ENCODE assay signal across 8 cellular contexts in the genomic region with DNA sequence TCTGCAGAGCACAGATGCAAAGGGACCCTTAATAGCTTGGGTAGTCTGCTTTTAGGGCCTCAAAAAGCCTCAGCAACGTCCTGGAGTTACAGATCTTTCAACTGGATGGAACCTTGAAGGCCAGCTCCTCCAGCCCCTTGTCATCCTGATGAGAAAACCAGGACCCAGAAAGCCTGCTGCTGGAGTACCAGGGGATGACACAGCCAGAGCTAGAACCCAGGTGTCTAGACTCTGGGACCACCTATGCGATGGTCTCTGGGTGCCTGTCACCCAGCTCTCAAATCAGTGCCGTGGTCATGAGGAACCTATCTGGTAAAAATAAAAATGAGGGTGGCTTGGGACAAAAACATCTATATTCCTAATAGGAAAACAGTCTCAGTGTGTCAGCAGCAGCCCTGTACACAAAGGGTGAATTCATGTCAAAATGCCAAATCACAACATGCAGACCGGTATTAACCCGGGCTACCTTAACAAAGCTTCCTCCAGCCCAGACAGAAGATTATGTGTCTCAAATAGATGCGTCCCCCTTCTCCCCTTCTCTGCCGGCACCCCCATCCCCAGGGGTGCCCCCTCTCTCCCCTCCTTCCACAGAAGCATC. TPM values are rescaled to one million over a fixed set of nuclear protein-coding genes. Genes with fewer than 3 reads are reported as not detected.
DNase-seq lines count a peak whose midpoint lies in the region; ATAC-seq and TF ChIP-seq lines count a peak whose summit lies in the region.

No MANE protein-coding gene starts in this region.

- no peak overlapping the region for H3K27ac ChIP-seq in foreskin keratinocyte
- peak overlapping the region; percentile 58 for H3K27ac ChIP-seq in rectal smooth muscle tissue (ENCODE audit: low read depth, low read length)

- H3K4me3 Mint-ChIP-seq in WTC11 = no peak overlapping the region

- peaks cover 20% of the 10 kb centered on the region for H3K36me3 Mint-ChIP-seq in WTC11

- no peak overlapping the region for H3K9ac ChIP-seq in rectal smooth muscle tissue (ENCODE audit: low read length)

- peaks cover 64% of the 10 kb centered on the region for H3K4me1 Mint-ChIP-seq in WTC11

- peak; percentile 1 for DNase-seq in ELF-1 (ENCODE audit: low read depth, low spot score)
- peak; percentile 0 for DNase-seq in WTC11 (ENCODE audit: low spot score)
- DNase-seq in foreskin keratinocyte = no peak
- DNase-seq in sciatic nerve (ENCODE audit: low spot score) = no peak
- DNase-seq in NCI-H82 (lab: John Stamatoyannopoulos, UW) = no peak
- DNase-seq in SIG-M5 treated with dmso at 0.1 percent for 504 hours (lab: John Stamatoyannopoulos, UW; ENCODE audit: unreplicated experiment) = no peak
- DNase-seq in hepatic stellate cell (ENCODE audit: low spot score) = no peak

- CTCF ChIA-PET in WTC11 (lab: Charles Lee) = no interaction called here

- no peaks in the 10 kb centered on the region for H3K9me3 Mint-ChIP-seq in WTC11

- H3K36me3 ChIP-seq in rectal smooth muscle tissue (ENCODE audit: control insufficient read depth, insufficient read depth, low read length) = peaks cover 2% of the 10 kb centered on the region

- H3K4me3 ChIP-seq in rectal smooth muscle tissue (ENCODE audit: low read length) = peak overlapping the region; percentile 45

- intact Hi-C loops in sciatic nerve (cut with DNase I) = no loop called here

- H3K27ac Mint-ChIP-seq in WTC11 = no peak overlapping the region

- no peaks in the 10 kb centered on the region for H3K27me3 ChIP-seq in foreskin keratinocyte
- no peaks in the 10 kb centered on the region for H3K27me3 ChIP-seq in rectal smooth muscle tissue (ENCODE audit: control insufficient read depth, insufficient read depth, low read length)

- ATAC-seq in WTC11 (no peak), foreskin keratinocyte (peak; percentile 17), sciatic nerve (no peak)

- H3K27me3 Mint-ChIP-seq in WTC11 (ENCODE audit: low read depth) = no peaks in the 10 kb centered on the region

- H3K4me1 ChIP-seq in foreskin keratinocyte (peaks cover 21% of the 10 kb centered on the region), rectal smooth muscle tissue (ENCODE audit: control insufficient read depth, insufficient read depth, low read length) (peaks cover 28% of the 10 kb centered on the region)

- TF ChIP-seq CTCF in WTC11 (IDR thresholded peaks at IDR 0.05) (no peak), foreskin keratinocyte (conservative IDR thresholded peaks at IDR 0.05) (no peak)

- POLR2A ChIA-PET in WTC11 (lab: Charles Lee) = interaction anchor here (1.6 kb wide), 1 partner anchor 15 kb away, joined by 3 read pairs; no protein-coding TSS in a partner anchor

TF ChIP-seq in WTC11, 78 proteins besides CTCF, POLR2A, EP300 and RAD21:
- TF ChIP-seq FOXP1 (CRISPR knock-in tag; IDR thresholded peaks at IDR 0.05; ENCODE audit: borderline replicate concordance) (no peak), NFYB (CRISPR knock-in tag; conservative IDR thresholded peaks at IDR 0.05; ENCODE audit: low read depth) (no peak), NR2C2 (CRISPR knock-in tag; IDR thresholded peaks at IDR 0.05) (no peak), ZNF317 (CRISPR knock-in tag; IDR thresholded peaks at IDR 0.05; ENCODE audit: borderline replicate concordance, low read depth) (no peak), GTF2I (CRISPR knock-in tag; conservative IDR thresholded peaks at IDR 0.05) (no peak)

RNA-seq across cellular contexts. Expression of gene SMAD7, which starts 28.5 kb away (rescaled TPM):
- total RNA-seq in WTC11 (2021) = 26.7 to 44.7 TPM (median 29.5 TPM) in 3 replicates
- 7.2 and 10.5 TPM in 2 replicates for total RNA-seq in foreskin keratinocyte
- polyA plus RNA-seq in foreskin keratinocyte = 4.3 and 5.2 TPM in 2 replicates
- 44.0 TPM for total RNA-seq in sciatic nerve

Comparison
In these comparisons a context has a peak if more than half of its experiments do, and no peak if none do; other contexts are left out.
1. DNase-seq: peak in ELF-1 (single experiment) and WTC11 (single experiment); none in foreskin keratinocyte (0 of 2), sciatic nerve (single experiment), NCI-H82 (single experiment), SIG-M5 treated with dmso at 0.1 percent for 504 hours (single experiment) and hepatic stellate cell (single experiment).